ENCODE assay signal across 34 cellular contexts in genomic region chr2:75258620-75259019, GRCh38. TPM values are rescaled to one million over a fixed set of nuclear protein-coding genes. Genes with fewer than 3 reads are reported as not detected.
A peak's percentile ranks its signal among the peaks of the same experiment; 100 is the strongest.
DNase-seq lines count a peak whose midpoint lies in the region; ATAC-seq, FAIRE-seq and TF ChIP-seq lines count a peak whose summit lies in the region.
"Had no signal": no experiment of that assay in that cellular context is flagged by ENCODE, and none has a peak within 500 bp of the region (broad histone marks: within the 10 kb centered on the region; RNA-seq: fewer than 3 reads in every experiment).

No MANE protein-coding gene starts in this region.

- H3K27me3 ChIP-seq in GM12878 (replicated peaks in 1 of 2; ENCODE audit: control insufficient read depth in 2 of 2, insufficient read depth in 2 of 2, low read length in 1 of 2) = no peaks in the 10 kb centered on the region
- H3K27me3 ChIP-seq: BE2C; BLaER1; BLaER1 treated with 17β-estradiol and CSF1 and Interleukin-3, amounts not matched to agents 10 nM and 100 nM had no signal

- TF ChIP-seq POLR2A in GM12878 (IDR thresholded peaks at IDR 0.05; ENCODE audit: low read depth, low read length) = no peak

- H3K79me2 ChIP-seq in GM12878 (ENCODE audit: control insufficient read depth, insufficient read depth, low read length) = no peaks in the 10 kb centered on the region

- intact Hi-C loops in GM12878 (cut with micrococcal nuclease; ENCODE audit: unreplicated experiment) = no loop called here

- no peaks in the 10 kb centered on the region for H3K36me3 ChIP-seq in HEK293 (ENCODE audit: control insufficient read depth in 2 of 2, insufficient read depth in 1 of 2, low read length in 2 of 2)
- H3K36me3 ChIP-seq in GM12878 (ENCODE audit: control insufficient read depth in 2 of 2, insufficient read depth in 2 of 2, low read length in 1 of 2) = no peaks in the 10 kb centered on the region
- H3K36me3 ChIP-seq: BE2C; BLaER1; BLaER1 treated with 17β-estradiol and CSF1 and Interleukin-3, amounts not matched to agents 10 nM and 100 nM had no signal

- H3K27ac ChIP-seq in HEK293 (ENCODE audit: extremely low read depth, low read depth, low read length) = no peak overlapping the region
- H3K27ac ChIP-seq in GM12878 (ENCODE audit: control insufficient read depth, insufficient read depth) = no peak overlapping the region
- H3K27ac ChIP-seq: 22Rv1; A549; BLaER1; BLaER1 treated with 17β-estradiol and CSF1 and Interleukin-3, amounts not matched to agents 10 nM and 100 nM; C4-2B had no signal

- no peaks in the 10 kb centered on the region for H3K9me3 ChIP-seq in HEK293 (ENCODE audit: control insufficient read depth, insufficient read depth, low read depth, low read length)
- peaks cover 4% of the 10 kb centered on the region; the same call in 1 of the 3 replicates for H3K9me3 ChIP-seq in GM12878 (replicated peaks; ENCODE audit: control insufficient read depth, insufficient read depth, low read length)
- H3K9me3 ChIP-seq: BE2C had no signal

- BruUV-seq in GM12878 (replicated peaks; lab: Mats Ljungman, UMichigan) = no TSS peak

- SMC1A ChIA-PET in GM12878 (lab: Charles Lee; ENCODE audit: uncharacterized antibody, unreplicated experiment) = no interaction called here

- CTCF ChIA-PET in HEK293 (lab: Yijun Ruan, JAX) (no interaction called here), GM12878 (lab: Yijun Ruan, JAX) (no interaction called here)

- no peak for TF ChIP-seq EP300 in GM12878 (IDR thresholded peaks at IDR 0.05; ENCODE audit: borderline replicate concordance in 1 of 2, control insufficient read depth in 1 of 2, low read depth in 2 of 2, low read length in 2 of 2)

- in situ Hi-C loops in GM12878 (cut with MboI) = no loop called here

- no peak for FAIRE-seq in GM12878 (lab: Jason Lieb, UNC)
- FAIRE-seq: A549, D721Med had no signal

- RAD21 ChIA-PET in GM12878 (lab: Charles Lee; ENCODE audit: unreplicated experiment) = no interaction called here

- H3K4me2 ChIP-seq in GM12878 (ENCODE audit: control insufficient read depth, insufficient read depth) = no peak overlapping the region
- H3K4me2 ChIP-seq: A549; BLaER1; BLaER1 treated with 17β-estradiol and CSF1 and Interleukin-3, amounts not matched to agents 10 nM and 100 nM had no signal

- DNase-seq in GM12878 (ENCODE audit: low read depth, low spot score) (no peak), mesenteric fat pad (ENCODE audit: low spot score) (no peak), SHP77 (lab: John Stamatoyannopoulos, UW) (no peak)
- DNase-seq: 8988T; ACHN; AML-193; BE2C; C1 segment of cervical spinal cord; Caco-2; Calu3; CD4-positive, alpha-beta memory T cell; CD4-positive, alpha-beta T cell; CD4-positive, CD25-positive, alpha-beta regulatory T cell; CD8-positive, alpha-beta memory T cell; CD8-positive, alpha-beta T cell; COR-L47; DMS 273 treated with DMSO at 0.1 percent for 48 hours; DMS153; DMS53; DMS79; DMS79 treated with DMSO at 0.1 percent for 48 hours; DND-41; EL had no signal

- POLR2A ChIA-PET in HEK293 (lab: Yijun Ruan, JAX) (no interaction called here), GM12878 (lab: Charles Lee) (no interaction called here)

- no peak overlapping the region for H2AFZ ChIP-seq in GM12878 (ENCODE audit: control insufficient read depth, low read depth, low read length)

- no peak for TF ChIP-seq RAD21 in GM12878 (IDR thresholded peaks at IDR 0.05; ENCODE audit: insufficient read depth, low read depth, low read length)

- H3K4me1 ChIP-seq in HEK293 (ENCODE audit: control insufficient read depth, insufficient read depth, low read length) = no peaks in the 10 kb centered on the region
- no peaks in the 10 kb centered on the region; the same call in 1 of the 2 replicates for H3K4me1 ChIP-seq in GM12878 (ENCODE audit: control insufficient read depth, insufficient read depth, low read length)
- H3K4me1 ChIP-seq: BE2C; BLaER1; BLaER1 treated with 17β-estradiol and CSF1 and Interleukin-3, amounts not matched to agents 10 nM and 100 nM; Caco-2 had no signal

- no peaks in the 10 kb centered on the region for H4K20me1 ChIP-seq in GM12878 (ENCODE audit: control insufficient read depth, insufficient read depth)
- H4K20me1 ChIP-seq: BLaER1; BLaER1 treated with 17β-estradiol and CSF1 and Interleukin-3, amounts not matched to agents 10 nM and 100 nM had no signal

- no peak for ATAC-seq in GM12878
- ATAC-seq: A549; CD8-positive, alpha-beta T cell had no signal

- TF ChIP-seq CTCF in HEK293 (tag by site-specific recombination; IDR thresholded peaks at IDR 0.05) (no peak), GM12878 (IDR thresholded peaks at IDR 0.05 in 2 of 3, conservative IDR thresholded peaks at IDR 0.05 in 1 of 3; ENCODE audit: control insufficient read depth in 2 of 3, extremely low read depth in 1 of 3, insufficient read depth in 1 of 3, low read depth in 3 of 3, low read length in 3 of 3) (no peak)

- H3K4me3 ChIP-seq in HEK293 (ENCODE audit: low read depth, low read length) = no peak overlapping the region
- no peak overlapping the region for H3K4me3 ChIP-seq in GM12878
- H3K4me3 ChIP-seq: A549; BLaER1; BLaER1 treated with 17β-estradiol and CSF1 and Interleukin-3, amounts not matched to agents 10 nM and 100 nM had no signal

- H3K9ac ChIP-seq in GM12878 (ENCODE audit: control insufficient read depth, insufficient read depth, low read length) = no peak overlapping the region
- H3K9ac ChIP-seq: BLaER1; BLaER1 treated with 17β-estradiol and CSF1 and Interleukin-3, amounts not matched to agents 10 nM and 100 nM had no signal

TF ChIP-seq in HEK293, 187 proteins besides CTCF, POLR2A, EP300 and RAD21:
- no peak for TF ChIP-seq ZNF146 (tag by site-specific recombination; IDR thresholded peaks at IDR 0.05)
- peak; percentile 85 for TF ChIP-seq SETDB1 (IDR thresholded peaks at IDR 0.05; ENCODE audit: insufficient read length, low read length)

TF ChIP-seq in GM12878, 131 proteins besides CTCF, POLR2A, EP300 and RAD21:
- TF ChIP-seq ZNF207 (IDR thresholded peaks at IDR 0.05; ENCODE audit: borderline replicate concordance) (no peak), CBX5 (IDR thresholded peaks at IDR 0.05; ENCODE audit: low read depth) (0 out of 2 replicates have a peak, but pooled peaks have one; percentile 44), ZNF217 (IDR thresholded peaks at IDR 0.05) (no peak), ZNF384 (IDR thresholded peaks at IDR 0.05; ENCODE audit: borderline replicate concordance, low read depth, low read length) (peak; percentile 57)
TF ChIP-seq in GM12878: peak in this region for 2.

RNA-seq across cellular contexts. Expression of gene TACR1, which starts 59.3 kb away (rescaled TPM):
- 29.8 and 30.6 TPM in 2 replicates for total RNA-seq in GM12878 (2013; cell fraction: nucleolus; rRNA removed)
- total RNA-seq in GM12878 (2014; rRNA removed) (0.06 and 1.1 TPM in 2 replicates), GM12878 (2014; rRNA removed; fragmentation: Illumina TruSeq; extraction: Trizol) (0.18 and 0.27 TPM in 2 replicates), GM12878 (2021) (0.08 and 0.10 TPM in 2 replicates), mesenteric fat pad (1.8 TPM)
- polyA plus RNA-seq in GM12878 (2011; ENCODE audit: low read depth) = not detected
- polyA plus RNA-seq in GM12878 (2011; rRNA removed) (0.50 and 1.4 TPM in 2 replicates), GM12878 (2014; fragmentation: Illumina TruSeq; extraction: Trizol) (0.06 and 0.19 TPM in 2 replicates), GM12878 (2014; fragmentation: Nextera tagmentation; extraction: Ambion mirVana) (under 1 TPM; 0.04 to 0.05 TPM), GM12878 (2014; rRNA removed) (0.05 and 0.99 TPM in 2 replicates), GM12878 (2016; fragmentation: Nextera tagmentation; extraction: Ambion mirVana) (under 1 TPM; 0.19 to 0.43 TPM)
- polyA plus RNA-seq in GM12878 (2011; cell fraction: cytosol; rRNA removed) = 0.88 and 1.5 TPM in 2 replicates
- 1.1 and 2.2 TPM in 2 replicates for polyA plus RNA-seq in GM12878 (2011; cell fraction: nucleus; rRNA removed)
- 0.17 and 0.31 TPM in 2 replicates for polyA plus RNA-seq in GM12878 (2012)
- 2.5 and 4.2 TPM in 2 replicates for polyA minus RNA-seq in GM12878 (2011; rRNA and poly(A)+ RNA removed)
- polyA minus RNA-seq in GM12878 (2011; cell fraction: cytosol; rRNA and poly(A)+ RNA removed) = 0.42 TPM in 1 of 2 replicates, not detected in the other
- polyA minus RNA-seq in GM12878 (2011; cell fraction: nucleus; rRNA and poly(A)+ RNA removed) = 3.5 and 6.5 TPM in 2 replicates
- total RNA-seq: A172; A673; Calu3; CD4-positive, alpha-beta memory T cell; CD4-positive, CD25-positive, alpha-beta regulatory T cell; CD8-positive, alpha-beta memory T cell; Daoy had no signal
- polyA plus RNA-seq: CD14-positive monocyte; CD8-positive, alpha-beta memory T cell had no signal
